Comparison of ENCODE assay signal across 8 cellular contexts in genomic region chr17:1147664-1148063, GRCh38. TPM values are rescaled to one million over a fixed set of nuclear protein-coding genes. Genes with fewer than 3 reads are reported as not detected.
DNase-seq lines count a peak whose midpoint lies in the region; ATAC-seq and TF ChIP-seq lines count a peak whose summit lies in the region.

No MANE protein-coding gene starts in this region.

- H3K9me3 ChIP-seq in left lung = no peaks in the 10 kb centered on the region

- H3K27ac Mint-ChIP-seq in brain = peak overlapping the region; percentile 43 to 97 (median 88)

- peaks cover 0 to 4% (median 0%) of the 10 kb centered on the region in 5 experiments for H3K9me3 Mint-ChIP-seq in brain

- H3K4me3 Mint-ChIP-seq in brain = no peak overlapping the region

- DNase-seq in DMS79 treated with DMSO at 0.1 percent for 48 hours (lab: John Stamatoyannopoulos, UW) (peak; percentile 17), NCI-H2029 (lab: John Stamatoyannopoulos, UW) (peak; percentile 57), left lung (peak in 1 of 2 donors; percentile 56), NCI-H1105 (lab: John Stamatoyannopoulos, UW) (no peak)
- no peak for DNase-seq in stimulated activated CD4-positive, alpha-beta T cell treated with anti-CD3 and anti-CD28 coated beads, Interleukin-4, amount 100 ng/mL, for 24 hours

- intact Hi-C loops in left lung (cut with DNase I) = no loop called here

- no peak overlapping the region for H3K4me3 ChIP-seq in left lung

- ATAC-seq in left lung (peak; percentile 88), HG03439 (IDR thresholded peaks at IDR 0.05; ENCODE audit: unreplicated experiment) (no peak), GM19023 (IDR thresholded peaks at IDR 0.05; ENCODE audit: unreplicated experiment) (no peak)

- TF ChIP-seq CTCF in brain (conservative IDR thresholded peaks at IDR 0.05) (peak; percentile 52 to 68), left lung (IDR thresholded peaks at IDR 0.05) (peak in 1 of 2 donors; percentile 27)

- peaks cover 53% of the 10 kb centered on the region for H3K4me1 Mint-ChIP-seq in brain

- H3K27ac ChIP-seq in left lung = no peak overlapping the region

- H3K4me1 ChIP-seq in left lung = peaks cover 2 to 10% of the 10 kb centered on the region in 2 donors

- no peaks in the 10 kb centered on the region for H3K27me3 Mint-ChIP-seq in brain

- H3K27me3 ChIP-seq in left lung = no peaks in the 10 kb centered on the region

- peaks cover 14% of the 10 kb centered on the region for H3K36me3 Mint-ChIP-seq in brain

- peaks cover 0 to 18% of the 10 kb centered on the region in 2 donors for H3K36me3 ChIP-seq in left lung

RNA-seq across cellular contexts. Expression of gene ABR, which starts 32.1 kb away (rescaled TPM):
- 203 TPM for polyA plus RNA-seq in brain (ENCODE audit: insufficient read depth, low read depth, low replicate concordance)
- 100 to 1,000 TPM; 147 to 187 TPM for total RNA-seq in left lung

Comparison
In these comparisons a context has a peak if more than half of its experiments do, and no peak if none do; other contexts are left out.
1. DNase-seq: peak in DMS79 treated with DMSO at 0.1 percent for 48 hours (single experiment) and NCI-H2029 (single experiment); none in stimulated activated CD4-positive, alpha-beta T cell treated with anti-CD3 and anti-CD28 coated beads, Interleukin-4, amount 100 ng/mL, for 24 hours (single experiment) and NCI-H1105 (single experiment).